In genomic region chr2:74573747-74574562, GRCh38 we compare ENCODE assay signal across 9 cellular contexts. TPM values are rescaled to one million over a fixed set of nuclear protein-coding genes. Genes with fewer than 3 reads are reported as not detected.
DNase-seq lines count a peak whose midpoint lies in the region; ATAC-seq and TF ChIP-seq lines count a peak whose summit lies in the region.
"Had no signal": no experiment of that assay in that cellular context is flagged by ENCODE, and none has a peak within 500 bp of the region (broad histone marks: within the 10 kb centered on the region; RNA-seq: fewer than 3 reads in every experiment).

No MANE protein-coding gene starts in this region.

- peak overlapping the region; percentile 61 for H3K9ac ChIP-seq in Loucy (ENCODE audit: low read depth, low read length, poor library complexity, severe bottlenecking)

- peak overlapping the region; percentile 66 for H3K4me3 Mint-ChIP-seq in CD8-positive, alpha-beta T cell
- peak overlapping the region; percentile 69 for H3K4me3 Mint-ChIP-seq in activated naive CD8-positive, alpha-beta T cell treated with anti-CD3 and anti-CD28 coated beads, Interleukin-2, amount 10 ng/mL, durations not matched to agents 7 days and 5 days
- peak overlapping the region; percentile 46 to 82 (median 75) for H3K4me3 Mint-ChIP-seq in naive thymus-derived CD4-positive, alpha-beta T cell

- H3K79me2 ChIP-seq in Loucy (ENCODE audit: insufficient read depth, low read length), result no peaks in the 10 kb centered on the region

- H3K27me3 Mint-ChIP-seq in CD8-positive, alpha-beta T cell (ENCODE audit: low read depth), result peaks cover 6% of the 10 kb centered on the region
- H3K27me3 Mint-ChIP-seq in activated naive CD8-positive, alpha-beta T cell treated with anti-CD3 and anti-CD28 coated beads, Interleukin-2, amount 10 ng/mL, durations not matched to agents 7 days and 5 days, result no peaks in the 10 kb centered on the region
- peaks cover 0 to 16% (median 0%) of the 10 kb centered on the region in 5 donors for H3K27me3 Mint-ChIP-seq in naive thymus-derived CD4-positive, alpha-beta T cell

- H3K27ac ChIP-seq in CD8-positive, alpha-beta T cell (ENCODE audit: low read depth, low read length), result no peak overlapping the region
- H3K27ac ChIP-seq in naive thymus-derived CD4-positive, alpha-beta T cell (ENCODE audit: low read depth, low read length), result peak overlapping the region; percentile 46

- no peaks in the 10 kb centered on the region for H3K9me3 Mint-ChIP-seq in CD8-positive, alpha-beta T cell
- peaks cover 2% of the 10 kb centered on the region for H3K9me3 Mint-ChIP-seq in activated naive CD8-positive, alpha-beta T cell treated with anti-CD3 and anti-CD28 coated beads, Interleukin-2, amount 10 ng/mL, durations not matched to agents 7 days and 5 days
- peaks cover 0 to 14% (median 0%) of the 10 kb centered on the region in 11 donors for H3K9me3 Mint-ChIP-seq in naive thymus-derived CD4-positive, alpha-beta T cell

- no peaks in the 10 kb centered on the region for H3K36me3 Mint-ChIP-seq in CD8-positive, alpha-beta T cell
- peaks cover 2% of the 10 kb centered on the region for H3K36me3 Mint-ChIP-seq in activated naive CD8-positive, alpha-beta T cell treated with anti-CD3 and anti-CD28 coated beads, Interleukin-2, amount 10 ng/mL, durations not matched to agents 7 days and 5 days
- peaks cover 0 to 10% (median 0%) of the 10 kb centered on the region in 5 donors for H3K36me3 Mint-ChIP-seq in naive thymus-derived CD4-positive, alpha-beta T cell

- peak overlapping the region; percentile 75 for H3K27ac Mint-ChIP-seq in CD8-positive, alpha-beta T cell
- H3K27ac Mint-ChIP-seq in activated naive CD8-positive, alpha-beta T cell treated with anti-CD3 and anti-CD28 coated beads, Interleukin-2, amount 10 ng/mL, durations not matched to agents 7 days and 5 days, result peak overlapping the region; percentile 73
- peak overlapping the region; percentile 62 to 92 (median 86) for H3K27ac Mint-ChIP-seq in naive thymus-derived CD4-positive, alpha-beta T cell

- H3K4me3 ChIP-seq in CD8-positive, alpha-beta T cell (ENCODE audit: low read depth, low read length), result peak overlapping the region; percentile 0
- peak overlapping the region; percentile 68 for H3K4me3 ChIP-seq in Loucy (ENCODE audit: low read length, poor library complexity, severe bottlenecking)
- H3K4me3 ChIP-seq in naive thymus-derived CD4-positive, alpha-beta T cell (ENCODE audit: low read length), result peak overlapping the region; percentile 20

- no peaks in the 10 kb centered on the region for H3K9me3 ChIP-seq in CD8-positive, alpha-beta T cell (ENCODE audit: low read length)
- H3K9me3 ChIP-seq in Loucy (ENCODE audit: insufficient read depth, low read depth, low read length), result no peaks in the 10 kb centered on the region
- H3K9me3 ChIP-seq in naive thymus-derived CD4-positive, alpha-beta T cell (ENCODE audit: control insufficient read depth in 2 of 3, low read length in 3 of 3), result no peaks in the 10 kb centered on the region

- H3K36me3 ChIP-seq in CD8-positive, alpha-beta T cell (ENCODE audit: insufficient read depth, low read length), result no peaks in the 10 kb centered on the region
- no peaks in the 10 kb centered on the region for H3K36me3 ChIP-seq in Loucy (ENCODE audit: insufficient read depth, low read length)
- H3K36me3 ChIP-seq in naive thymus-derived CD4-positive, alpha-beta T cell (ENCODE audit: control insufficient read depth in 2 of 3, insufficient read depth in 3 of 3, low read length in 3 of 3), result no peaks in the 10 kb centered on the region

- CTCF ChIA-PET in CD8-positive, alpha-beta T cell (lab: Charles Lee), result interaction anchor here (0.7 to 3.4 kb wide), 3 partner anchors 15 to 324 kb away, joined by 3 to 16 read pairs (median 3); no protein-coding TSS in a partner anchor
- CTCF ChIA-PET in naive thymus-derived CD4-positive, alpha-beta T cell (lab: Charles Lee), result interaction anchor here (1.2 to 4.4 kb wide), 4 partner anchors 12 to 119 kb away, joined by 3 to 17 read pairs (median 4); partner anchors contain the start of gene INO80B

- H3K27me3 ChIP-seq in CD8-positive, alpha-beta T cell (ENCODE audit: insufficient read depth, low read length), result no peaks in the 10 kb centered on the region
- no peaks in the 10 kb centered on the region for H3K27me3 ChIP-seq in Loucy (ENCODE audit: insufficient read depth, low read length, poor library complexity, severe bottlenecking)
- H3K27me3 ChIP-seq in naive thymus-derived CD4-positive, alpha-beta T cell (ENCODE audit: control insufficient read depth in 2 of 2, insufficient read depth in 2 of 2, low read length in 2 of 2), result no peaks in the 10 kb centered on the region

- peak; percentile 77 for ATAC-seq in CD8-positive, alpha-beta T cell
- ATAC-seq in GM19468 (IDR thresholded peaks at IDR 0.05; ENCODE audit: extremely low read depth, unreplicated experiment), result peak; percentile 28
- peak; percentile 95 for ATAC-seq in activated naive CD8-positive, alpha-beta T cell treated with anti-CD3 and anti-CD28 coated beads, Interleukin-2, amount 10 ng/mL, durations not matched to agents 7 days and 5 days (ENCODE audit: low read depth)
- peak; percentile 75 for ATAC-seq in naive thymus-derived CD4-positive, alpha-beta T cell

- POLR2A ChIA-PET in CD8-positive, alpha-beta T cell (lab: Charles Lee), result interaction anchor here (1.4 kb wide), 1 partner anchor 119 kb away, joined by 3 read pairs; no protein-coding TSS in a partner anchor
- POLR2A ChIA-PET in activated naive CD8-positive, alpha-beta T cell treated with anti-CD3 and anti-CD28 coated beads, Interleukin-2, amount 10 ng/mL, durations not matched to agents 7 days and 5 days (lab: Charles Lee), result interaction anchor here (0.8 to 2.6 kb wide), 4 partner anchors 10 to 267 kb away, joined by 3 to 7 read pairs (median 4); no protein-coding TSS in a partner anchor
- POLR2A ChIA-PET in naive thymus-derived CD4-positive, alpha-beta T cell (lab: Charles Lee), result interaction anchor here (0.7 to 2.0 kb wide), 7 partner anchors 15 to 116 kb away, joined by 3 to 8 read pairs (median 4); partner anchors contain the start of genes AUP1, HTRA2, MRPL53 and WBP1

- peaks cover 15% of the 10 kb centered on the region for H3K4me1 Mint-ChIP-seq in CD8-positive, alpha-beta T cell (ENCODE audit: low read depth)
- peaks cover 27% of the 10 kb centered on the region for H3K4me1 Mint-ChIP-seq in activated naive CD8-positive, alpha-beta T cell treated with anti-CD3 and anti-CD28 coated beads, Interleukin-2, amount 10 ng/mL, durations not matched to agents 7 days and 5 days
- peaks cover 16 to 44% (median 17%) of the 10 kb centered on the region in 7 donors for H3K4me1 Mint-ChIP-seq in naive thymus-derived CD4-positive, alpha-beta T cell

- TF ChIP-seq CTCF in CD8-positive, alpha-beta T cell (IDR thresholded peaks at IDR 0.05), result no peak
- no peak for TF ChIP-seq CTCF in Loucy (conservative IDR thresholded peaks at IDR 0.05; ENCODE audit: low read length)

- peak overlapping the region; percentile 53 for H2AFZ ChIP-seq in Loucy (ENCODE audit: low read length)

- peaks cover 7% of the 10 kb centered on the region; the same call in 1 of the 2 replicates for H3F3A ChIP-seq in Loucy (ENCODE audit: low read depth)

- peaks cover 14% of the 10 kb centered on the region for H3K4me1 ChIP-seq in CD8-positive, alpha-beta T cell (ENCODE audit: insufficient read depth, low read length)
- H3K4me1 ChIP-seq in Loucy (ENCODE audit: insufficient read depth, low read length, poor library complexity, severe bottlenecking), result peaks cover 32% of the 10 kb centered on the region
- H3K4me1 ChIP-seq in naive thymus-derived CD4-positive, alpha-beta T cell (ENCODE audit: control insufficient read depth in 2 of 2, insufficient read depth in 2 of 2, low read length in 2 of 2), result peaks cover 0 to 13% of the 10 kb centered on the region in 2 donors

- no peaks in the 10 kb centered on the region for H3K9me2 ChIP-seq in Loucy (replicated peaks; ENCODE audit: low read depth, low read length)

- intact Hi-C loops in CD8-positive, alpha-beta T cell (cut with DNase I, micrococcal nuclease), result loop anchor here in 1 of 2 experiments (2.0 to 5.0 kb wide), 2 partner anchors 19 to 92 kb away; partner anchors contain the start of genes CCDC142, DOK1 and TTC31
- intact Hi-C loops in naive thymus-derived CD4-positive, alpha-beta T cell (cut with micrococcal nuclease), result loop anchor here in 1 of 2 donors (1.0 to 5.0 kb wide), 2 partner anchors 20 to 1282 kb away; partner anchors contain the start of genes DOK1 and EGR4

- peak overlapping the region; percentile 75 for H3K4me2 ChIP-seq in Loucy (ENCODE audit: low read depth, low read length, poor library complexity, severe bottlenecking)

- no peaks in the 10 kb centered on the region for H4K20me1 ChIP-seq in Loucy (ENCODE audit: insufficient read depth, low read length, poor library complexity, severe bottlenecking)

- DNase-seq in CD8-positive, alpha-beta T cell, result peak in 2 of 7 experiments; percentile 27 to 60
- no peak for DNase-seq in activated naive CD8-positive, alpha-beta T cell treated with anti-CD3 and anti-CD28 coated beads, Interleukin-2, amount 10 ng/mL, durations not matched to agents 7 days and 5 days
- peak in 6 of 9 donors; percentile 21 to 49 (median 42) for DNase-seq in naive thymus-derived CD4-positive, alpha-beta T cell
- DNase-seq in NCI-H187 treated with DMSO at 0.1 percent for 48 hours (lab: John Stamatoyannopoulos, UW) (no peak), iPS-NIHi11 (ENCODE audit: low spot score) (no peak), cerebellar cortex (ENCODE audit: low spot score) (no peak)

RNA-seq across cellular contexts. Expression of gene DOK1, which starts 19.4 kb away (rescaled TPM):
- 1 to 10 TPM; 5.2 to 5.3 TPM for total RNA-seq in CD8-positive, alpha-beta T cell
- total RNA-seq in activated naive CD8-positive, alpha-beta T cell treated with anti-CD3 and anti-CD28 coated beads, Interleukin-2, amount 10 ng/mL, durations not matched to agents 7 days and 5 days, result 10 to 100 TPM; 37.7 to 38.3 TPM
- 10 to 100 TPM in 4 of 5 experiments, 1 to 10 TPM in 1; 7.0 to 39.5 (median 32.9) TPM for total RNA-seq in naive thymus-derived CD4-positive, alpha-beta T cell
- polyA plus RNA-seq in naive thymus-derived CD4-positive, alpha-beta T cell, result 10 to 100 TPM; 11.8 to 24.2 TPM

RNA-seq across cellular contexts. Expression of gene LOXL3, which starts 20.2 kb away (rescaled TPM):
- total RNA-seq in CD8-positive, alpha-beta T cell, result not detected
- total RNA-seq in activated naive CD8-positive, alpha-beta T cell treated with anti-CD3 and anti-CD28 coated beads, Interleukin-2, amount 10 ng/mL, durations not matched to agents 7 days and 5 days, result under 1 TPM; 0.42 to 0.62 TPM
- total RNA-seq in naive thymus-derived CD4-positive, alpha-beta T cell, result 1 to 10 TPM in 2 of 5 experiments, under 1 TPM in 3; 0.50 to 6.9 (median 0.81) TPM
- polyA plus RNA-seq in naive thymus-derived CD4-positive, alpha-beta T cell, result under 1 TPM in 1 of 2 donors, not detected in 1; 0.17 TPM

RNA-seq across cellular contexts. Expression of gene HTRA2, which starts 44.2 kb away (rescaled TPM):
- total RNA-seq in CD8-positive, alpha-beta T cell, result 10 to 100 TPM; 15.7 TPM
- 10 to 100 TPM; 46.6 to 47.4 TPM for total RNA-seq in activated naive CD8-positive, alpha-beta T cell treated with anti-CD3 and anti-CD28 coated beads, Interleukin-2, amount 10 ng/mL, durations not matched to agents 7 days and 5 days
- total RNA-seq in naive thymus-derived CD4-positive, alpha-beta T cell, result 10 to 100 TPM; 16.9 to 46.2 (median 37.7) TPM
- polyA plus RNA-seq in naive thymus-derived CD4-positive, alpha-beta T cell, result 10 to 100 TPM; 22.4 to 22.6 TPM

RNA-seq across cellular contexts. Expression of gene AUP1, which starts 44.4 kb away (rescaled TPM):
- total RNA-seq in CD8-positive, alpha-beta T cell, result 100 to 1,000 TPM; 201 to 202 TPM
- total RNA-seq in activated naive CD8-positive, alpha-beta T cell treated with anti-CD3 and anti-CD28 coated beads, Interleukin-2, amount 10 ng/mL, durations not matched to agents 7 days and 5 days, result 100 to 1,000 TPM; 126 to 127 TPM
- 100 to 1,000 TPM; 121 to 160 (median 144) TPM for total RNA-seq in naive thymus-derived CD4-positive, alpha-beta T cell
- 10 to 100 TPM; 69.7 to 73.6 TPM for polyA plus RNA-seq in naive thymus-derived CD4-positive, alpha-beta T cell

RNA-seq across cellular contexts. Expression of gene DQX1, which starts 47.9 kb away (rescaled TPM):
- total RNA-seq in CD8-positive, alpha-beta T cell, result under 1 TPM in 1 of 2 experiments, not detected in 1; 0.17 TPM
- under 1 TPM; 0.20 to 0.39 TPM for total RNA-seq in activated naive CD8-positive, alpha-beta T cell treated with anti-CD3 and anti-CD28 coated beads, Interleukin-2, amount 10 ng/mL, durations not matched to agents 7 days and 5 days
- total RNA-seq in naive thymus-derived CD4-positive, alpha-beta T cell, result under 1 TPM; 0.13 to 0.95 (median 0.59) TPM
- polyA plus RNA-seq in naive thymus-derived CD4-positive, alpha-beta T cell, result not detected
- total RNA-seq: fibroblast of villous mesenchyme had no signal

Comparison
In these comparisons a context has a peak if more than half of its experiments do, and no peak if none do; other contexts are left out.
1. ATAC-seq: peak in every context shown above with its lines; median percentile 95 in activated naive CD8-positive, alpha-beta T cell treated with anti-CD3 and anti-CD28 coated beads, Interleukin-2, amount 10 ng/mL, durations not matched to agents 7 days and 5 days; 77 in CD8-positive, alpha-beta T cell; 75 in naive thymus-derived CD4-positive, alpha-beta T cell; 28 in GM19468.
2. DNase-seq: peak in naive thymus-derived CD4-positive, alpha-beta T cell (6 of 9); none in activated naive CD8-positive, alpha-beta T cell treated with anti-CD3 and anti-CD28 coated beads, Interleukin-2, amount 10 ng/mL, durations not matched to agents 7 days and 5 days (single experiment), NCI-H187 treated with DMSO at 0.1 percent for 48 hours (single experiment), iPS-NIHi11 (single experiment) and cerebellar cortex (single experiment).
3. H3K4me3 ChIP-seq: peak in every context shown above with its lines; median percentile 68 in Loucy; 20 in naive thymus-derived CD4-positive, alpha-beta T cell; 0 in CD8-positive, alpha-beta T cell.
4. Peak in every context shown above with its lines, with median percentiles within 50 percentile points of each other: H3K27ac Mint-ChIP-seq and H3K4me3 Mint-ChIP-seq.